Comparison of ENCODE assay signal across 14 cellular contexts in the genomic region with DNA sequence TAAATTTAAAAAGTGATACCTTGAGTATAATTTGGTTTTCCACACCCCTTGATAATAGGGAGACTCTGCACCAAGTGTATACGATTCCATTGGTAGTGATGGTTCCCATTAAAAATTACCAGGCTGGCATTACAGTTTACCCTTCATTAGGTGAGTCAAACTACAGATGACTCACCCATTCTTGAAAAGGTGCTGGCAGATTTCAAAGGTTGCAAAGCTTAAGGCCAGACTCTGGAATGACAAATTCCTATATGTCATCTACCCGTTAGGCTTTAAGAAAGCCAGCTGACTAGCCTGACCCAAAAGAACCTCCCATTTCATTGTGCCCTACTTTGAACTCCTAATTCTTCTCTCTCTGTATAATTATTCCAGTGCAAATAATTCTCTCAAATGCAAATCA.
DNase-seq lines count a peak whose midpoint lies in the region; ATAC-seq and TF ChIP-seq lines count a peak whose summit lies in the region.
"Had no signal": no experiment of that assay in that cellular context is flagged by ENCODE, and none has a peak within 500 bp of the region (broad histone marks: within the 10 kb centered on the region; RNA-seq: fewer than 3 reads in every experiment).

No MANE protein-coding gene starts in this region.

- H3K4me3 ChIP-seq in epithelial cell of esophagus (ENCODE audit: low read length), result no peak overlapping the region
- H3K4me3 ChIP-seq: Peyer's patch had no signal

- no peak for ATAC-seq in GM21423 (IDR thresholded peaks at IDR 0.05; ENCODE audit: unreplicated experiment)
- no peak for ATAC-seq in natural killer cell
- ATAC-seq in GM18519 (IDR thresholded peaks at IDR 0.05; ENCODE audit: low FRiP score, unreplicated experiment), result no peak

- H3K9me3 Mint-ChIP-seq in natural killer cell, result peaks cover 14 to 25% of the 10 kb centered on the region in 2 donors

- TF ChIP-seq POLR2A in erythroblast (IDR thresholded peaks at IDR 0.05; ENCODE audit: low read length), result no peak

- in situ Hi-C loops in Caki2 (cut with HindIII; ENCODE audit: low pct_unique_long_range_greater_than_20kb, low sequenced_read_pairs), result no loop called here

- no peaks in the 10 kb centered on the region for H3K4me1 Mint-ChIP-seq in natural killer cell

- DNase-seq in Caki2 (ENCODE audit: low read depth) (peak; percentile 44), NCI-H69 (lab: John Stamatoyannopoulos, UW) (peak; percentile 1), epithelial cell of esophagus (ENCODE audit: low read depth) (peak; percentile 29), kidney tubule cell (ENCODE audit: low spot score) (peak; percentile 57), natural killer cell (no peak), erythroblast (lab: John Stamatoyannopoulos, UW) (no peak)
- DNase-seq: AML-193, HFFc6, NCI-H146, NCI-H446, NCI-H774, Peyer's patch had no signal

- H3K4me3 Mint-ChIP-seq in natural killer cell, result no peak overlapping the region
- H3K4me3 Mint-ChIP-seq: HFFc6 had no signal

- intact Hi-C loops in natural killer cell (cut with micrococcal nuclease), result no loop called here

- no peaks in the 10 kb centered on the region for H3K36me3 Mint-ChIP-seq in natural killer cell

- TF ChIP-seq CTCF in epithelial cell of esophagus (IDR thresholded peaks at IDR 0.05; ENCODE audit: insufficient read depth, low read depth, low read length, missing control alignments) (no peak), natural killer cell (IDR thresholded peaks at IDR 0.05) (no peak)

- H3K27ac Mint-ChIP-seq in natural killer cell, result no peak overlapping the region
- H3K27ac Mint-ChIP-seq: HFFc6 had no signal

- H3K27me3 Mint-ChIP-seq in natural killer cell (ENCODE audit: low read depth in 2 of 2), result no peaks in the 10 kb centered on the region

Comparison
In these comparisons a context has a peak if more than half of its experiments do, and no peak if none do; other contexts are left out.
1. DNase-seq: peak in Caki2 (single experiment), NCI-H69 (single experiment), epithelial cell of esophagus (single experiment) and kidney tubule cell (single experiment); none in natural killer cell (single experiment) and erythroblast (0 of 2).